ENCODE assay signal across 18 cellular contexts in the genomic region with DNA sequence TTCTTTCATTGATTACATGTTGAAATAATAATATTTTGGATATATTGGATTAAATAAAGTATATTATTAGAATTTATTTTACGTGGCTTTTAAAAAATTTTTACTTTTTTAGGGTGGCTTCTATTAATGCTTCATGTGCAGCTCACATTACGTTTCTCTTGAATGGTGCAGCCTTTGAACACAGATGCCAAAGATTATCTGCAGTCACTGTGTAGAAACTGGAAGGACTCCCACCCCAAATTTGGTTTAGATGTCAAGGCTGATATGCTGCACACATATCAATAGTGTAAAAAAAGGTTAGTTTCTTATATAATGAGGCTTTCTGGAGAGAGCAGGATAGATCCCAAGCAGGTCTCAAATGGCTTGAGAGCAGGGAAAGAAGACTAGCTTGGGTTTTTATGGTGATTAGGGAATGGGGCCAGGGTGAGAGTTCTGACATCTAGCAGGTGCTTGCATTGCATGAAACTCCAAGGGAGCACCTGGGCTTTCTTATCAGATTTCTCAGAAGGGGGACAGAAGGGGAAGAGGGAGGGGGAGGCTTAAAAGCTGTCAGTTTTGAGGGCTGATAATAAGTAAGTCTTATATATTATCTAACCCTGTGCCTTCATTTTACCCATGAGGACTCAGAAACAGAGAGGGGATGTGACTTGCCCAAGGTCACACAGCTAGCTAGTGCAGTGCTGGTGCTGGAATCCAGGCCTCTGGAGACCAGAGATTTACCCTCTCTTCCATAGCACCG.
"Had no signal": no experiment of that assay in that cellular context is flagged by ENCODE, and none has a peak within 500 bp of the region (broad histone marks: within the 10 kb centered on the region; RNA-seq: fewer than 3 reads in every experiment).

No MANE protein-coding gene starts in this region.

- H3K27me3 Mint-ChIP-seq: activated CD4-positive, alpha-beta memory T cell treated with anti-CD3 and anti-CD28 coated beads for 36 hours; activated naive CD8-positive, alpha-beta T cell treated with anti-CD3 and anti-CD28 coated beads for 36 hours; memory B cell; naive thymus-derived CD4-positive, alpha-beta T cell had no signal

- H3K4me1 ChIP-seq: esophagus squamous epithelium, pancreas, upper lobe of right lung had no signal

- H3K36me3 Mint-ChIP-seq: activated CD4-positive, alpha-beta memory T cell treated with anti-CD3 and anti-CD28 coated beads for 36 hours; activated naive CD8-positive, alpha-beta T cell treated with anti-CD3 and anti-CD28 coated beads for 36 hours; stimulated activated effector memory CD8-positive, alpha-beta T cell treated with anti-CD3 and anti-CD28 coated beads, Interleukin-12 subunit alpha, Interleukin-12 subunit beta, amount 100 ng/mL, for 72 hours; WTC11 had no signal

- H3K27me3 ChIP-seq: cardiac muscle cell, esophagus squamous epithelium, pancreas, upper lobe of right lung had no signal

- H3K4me3 ChIP-seq: cardiac muscle cell, esophagus squamous epithelium, pancreas, thoracic aorta, upper lobe of right lung had no signal

- H3K4me1 Mint-ChIP-seq: stimulated activated effector memory CD8-positive, alpha-beta T cell treated with anti-CD3 and anti-CD28 coated beads, Interleukin-12 subunit alpha, Interleukin-12 subunit beta, amount 100 ng/mL, for 72 hours had no signal

- DNase-seq: activated CD4-positive, alpha-beta memory T cell treated with anti-CD3 and anti-CD28 coated beads for 36 hours; activated CD4-positive, alpha-beta T cell treated with anti-CD3 and anti-CD28 coated beads for 4 hours; activated naive CD4-positive, alpha-beta T cell; activated naive CD8-positive, alpha-beta T cell treated with anti-CD3 and anti-CD28 coated beads for 36 hours; amniotic stem cell; dermis blood vessel endothelial cell; effector memory CD4-positive, alpha-beta T cell; esophagus squamous epithelium; immature natural killer cell; naive thymus-derived CD4-positive, alpha-beta T cell; pancreas; stimulated activated CD4-positive, alpha-beta T cell treated with anti-CD3 and anti-CD28 coated beads, Interleukin-4, amount 100 ng/mL, for 24 hours; upper lobe of right lung had no signal

- H3K4me3 Mint-ChIP-seq: activated CD4-positive, alpha-beta memory T cell treated with anti-CD3 and anti-CD28 coated beads for 36 hours; activated naive CD8-positive, alpha-beta T cell treated with anti-CD3 and anti-CD28 coated beads for 36 hours; immature natural killer cell; memory B cell; naive thymus-derived CD4-positive, alpha-beta T cell; stimulated activated effector memory CD8-positive, alpha-beta T cell treated with anti-CD3 and anti-CD28 coated beads, Interleukin-12 subunit alpha, Interleukin-12 subunit beta, amount 100 ng/mL, for 72 hours; WTC11 had no signal

- ATAC-seq: naive thymus-derived CD4-positive, alpha-beta T cell; pancreas; stimulated activated effector memory CD8-positive, alpha-beta T cell treated with anti-CD3 and anti-CD28 coated beads, Interleukin-12 subunit alpha, Interleukin-12 subunit beta, amount 100 ng/mL, for 72 hours; upper lobe of right lung had no signal

- H3K27ac ChIP-seq: cardiac muscle cell, esophagus squamous epithelium, pancreas, thoracic aorta, upper lobe of right lung had no signal

- H3K9me3 Mint-ChIP-seq: stimulated activated effector memory CD8-positive, alpha-beta T cell treated with anti-CD3 and anti-CD28 coated beads, Interleukin-12 subunit alpha, Interleukin-12 subunit beta, amount 100 ng/mL, for 72 hours had no signal

- H3K9me3 ChIP-seq: esophagus squamous epithelium, pancreas, thoracic aorta, upper lobe of right lung had no signal

- H3K27ac Mint-ChIP-seq: activated CD4-positive, alpha-beta memory T cell treated with anti-CD3 and anti-CD28 coated beads for 36 hours; activated naive CD8-positive, alpha-beta T cell treated with anti-CD3 and anti-CD28 coated beads for 36 hours; immature natural killer cell; memory B cell; stimulated activated effector memory CD8-positive, alpha-beta T cell treated with anti-CD3 and anti-CD28 coated beads, Interleukin-12 subunit alpha, Interleukin-12 subunit beta, amount 100 ng/mL, for 72 hours; WTC11 had no signal

- H3K36me3 ChIP-seq: cardiac muscle cell, esophagus squamous epithelium, pancreas, thoracic aorta, upper lobe of right lung had no signal
